17 cellular contexts compared by ENCODE assay signal in genomic region chr6:41724638-41725501, GRCh38. TPM values are rescaled to one million over a fixed set of nuclear protein-coding genes. Genes with fewer than 3 reads are reported as not detected.
DNase-seq lines count a peak whose midpoint lies in the region; ATAC-seq, FAIRE-seq and TF ChIP-seq lines count a peak whose summit lies in the region.
"Had no signal": no experiment of that assay in that cellular context is flagged by ENCODE, and none has a peak within 500 bp of the region (broad histone marks: within the 10 kb centered on the region; RNA-seq: fewer than 3 reads in every experiment).

No MANE protein-coding gene starts in this region.

- no peak overlapping the region for H2AFZ ChIP-seq in OCI-LY7 (ENCODE audit: low read length)

- peaks cover 98% of the 10 kb centered on the region for H3K4me1 ChIP-seq in OCI-LY7 (ENCODE audit: insufficient read depth, low read length, poor library complexity, severe bottlenecking)
- H3K4me1 ChIP-seq in kidney (ENCODE audit: control insufficient read depth in 1 of 2, insufficient read depth in 1 of 2, low read depth in 1 of 2, low read length in 2 of 2), result peaks cover 12 to 38% of the 10 kb centered on the region in 2 donors

- H3K27ac ChIP-seq in OCI-LY7 (ENCODE audit: low read depth, low read length, poor library complexity, severe bottlenecking), result peak overlapping the region; percentile 93
- peak overlapping the region; percentile 9 to 70 for H3K27ac ChIP-seq in kidney (ENCODE audit: low read depth in 2 of 2, low read length in 2 of 2)
- H3K27ac ChIP-seq: 22Rv1 had no signal

- H3K9me3 Mint-ChIP-seq in activated T-helper 1 cell treated with anti-CD3 and anti-CD28 coated beads, Interleukin-12 subunit alpha, Interleukin-12 subunit beta, Interleukin-2, Interleukin-4 antibody, amounts not matched to agents 30 ng/mL and 10 ng/mL and 1 ng/mL, durations not matched to agents 14 hours and 24 hours and 36 hours, result no peaks in the 10 kb centered on the region
- H3K9me3 Mint-ChIP-seq: activated naive CD8-positive, alpha-beta T cell treated with anti-CD3 and anti-CD28 coated beads, Interleukin-2, amount 10 ng/mL, durations not matched to agents 7 days and 5 days had no signal

- H3K9me3 ChIP-seq in OCI-LY7 (ENCODE audit: low read length), result no peaks in the 10 kb centered on the region
- no peaks in the 10 kb centered on the region for H3K9me3 ChIP-seq in kidney (ENCODE audit: control insufficient read depth in 1 of 2, low read length in 2 of 2)

- peaks cover 6% of the 10 kb centered on the region for H3K4me1 Mint-ChIP-seq in activated T-helper 1 cell treated with anti-CD3 and anti-CD28 coated beads, Interleukin-12 subunit alpha, Interleukin-12 subunit beta, Interleukin-2, Interleukin-4 antibody, amounts not matched to agents 30 ng/mL and 10 ng/mL and 1 ng/mL, durations not matched to agents 14 hours and 24 hours and 36 hours (ENCODE audit: low read depth)

- H4K20me1 ChIP-seq in OCI-LY7 (ENCODE audit: insufficient read depth, low read length), result peaks cover 4% of the 10 kb centered on the region; the same call in 1 of the 2 replicates

- no peak overlapping the region for H3K4me3 Mint-ChIP-seq in activated T-helper 1 cell treated with anti-CD3 and anti-CD28 coated beads, Interleukin-12 subunit alpha, Interleukin-12 subunit beta, Interleukin-2, Interleukin-4 antibody, amounts not matched to agents 30 ng/mL and 10 ng/mL and 1 ng/mL, durations not matched to agents 14 hours and 24 hours and 36 hours
- H3K4me3 Mint-ChIP-seq: activated naive CD8-positive, alpha-beta T cell treated with anti-CD3 and anti-CD28 coated beads, Interleukin-2, amount 10 ng/mL, durations not matched to agents 7 days and 5 days; T-helper 17 cell had no signal

- no peak overlapping the region for H3K9ac ChIP-seq in kidney (ENCODE audit: low read length in 2 of 2)

- CTCF ChIA-PET in OCI-LY7 (lab: Charles Lee; ENCODE audit: unreplicated experiment), result interaction anchor here (1.3 kb wide), 1 partner anchor 9 kb away, joined by 6 read pairs; no protein-coding TSS in a partner anchor

- H3K4me3 ChIP-seq in OCI-LY7 (ENCODE audit: low read depth, low read length, poor library complexity, severe bottlenecking), result peak overlapping the region; percentile 67
- no peak overlapping the region for H3K4me3 ChIP-seq in kidney (ENCODE audit: low read length in 2 of 2)

- H3K79me2 ChIP-seq in OCI-LY7 (ENCODE audit: insufficient read depth, low read depth, low read length), result peaks cover 89% of the 10 kb centered on the region

- DNase-seq in DMS153 (lab: John Stamatoyannopoulos, UW) (peak; percentile 10), DMS153 treated with DMSO at 0.1 percent for 48 hours (lab: John Stamatoyannopoulos, UW; ENCODE audit: unreplicated experiment) (no peak), OCI-LY7 (ENCODE audit: low spot score) (no peak), kidney (peak; percentile 47), superior temporal gyrus (ENCODE audit: extremely low spot score) (peak; percentile 9)
- DNase-seq in activated T-helper 1 cell treated with anti-CD3 and anti-CD28 coated beads, Interleukin-12 subunit alpha, Interleukin-12 subunit beta, Interleukin-2, Interleukin-4 antibody, amounts not matched to agents 30 ng/mL and 10 ng/mL and 1 ng/mL, durations not matched to agents 14 hours and 24 hours and 36 hours (ENCODE audit: low spot score), result no peak
- DNase-seq: activated CD8-positive, alpha-beta memory T cell treated with anti-CD3 and anti-CD28 coated beads for 24 hours; activated naive CD8-positive, alpha-beta T cell treated with anti-CD3 and anti-CD28 coated beads, Interleukin-2, amount 10 ng/mL, durations not matched to agents 7 days and 5 days; DMS 273 treated with DMSO at 0.1 percent for 48 hours; hypothalamus; NCI-H1436; stimulated activated CD8-positive, alpha-beta memory T cell treated with anti-CD3 and anti-CD28 coated beads, Interleukin-4, amount 100 ng/mL, for 48 hours; T-helper 17 cell had no signal

- no peaks in the 10 kb centered on the region for H3K36me3 Mint-ChIP-seq in activated T-helper 1 cell treated with anti-CD3 and anti-CD28 coated beads, Interleukin-12 subunit alpha, Interleukin-12 subunit beta, Interleukin-2, Interleukin-4 antibody, amounts not matched to agents 30 ng/mL and 10 ng/mL and 1 ng/mL, durations not matched to agents 14 hours and 24 hours and 36 hours (ENCODE audit: low read depth)
- H3K36me3 Mint-ChIP-seq: activated naive CD8-positive, alpha-beta T cell treated with anti-CD3 and anti-CD28 coated beads, Interleukin-2, amount 10 ng/mL, durations not matched to agents 7 days and 5 days had no signal

- H3K27me3 Mint-ChIP-seq in activated T-helper 1 cell treated with anti-CD3 and anti-CD28 coated beads, Interleukin-12 subunit alpha, Interleukin-12 subunit beta, Interleukin-2, Interleukin-4 antibody, amounts not matched to agents 30 ng/mL and 10 ng/mL and 1 ng/mL, durations not matched to agents 14 hours and 24 hours and 36 hours (ENCODE audit: insufficient read depth), result no peaks in the 10 kb centered on the region
- H3K27me3 Mint-ChIP-seq: activated naive CD8-positive, alpha-beta T cell treated with anti-CD3 and anti-CD28 coated beads, Interleukin-2, amount 10 ng/mL, durations not matched to agents 7 days and 5 days; T-helper 17 cell had no signal

- H3K36me3 ChIP-seq in OCI-LY7 (ENCODE audit: insufficient read depth, low read length) (no peaks in the 10 kb centered on the region), kidney (ENCODE audit: control insufficient read depth in 1 of 2, insufficient read depth in 2 of 2, low read length in 2 of 2) (no peaks in the 10 kb centered on the region)

- ATAC-seq in GM19395 (IDR thresholded peaks at IDR 0.05; ENCODE audit: unreplicated experiment) (no peak), GM21447 (IDR thresholded peaks at IDR 0.05; ENCODE audit: unreplicated experiment) (no peak)
- ATAC-seq: T-helper 17 cell had no signal

- peak; percentile 57 for TF ChIP-seq CTCF in OCI-LY7 (conservative IDR thresholded peaks at IDR 0.05; ENCODE audit: low read length)
- TF ChIP-seq CTCF in kidney (IDR thresholded peaks at IDR 0.05; ENCODE audit: borderline replicate concordance, extremely low read depth, insufficient read depth), result no peak

- H3K4me2 ChIP-seq in OCI-LY7 (ENCODE audit: low read length), result peak overlapping the region; percentile 90

- no TSS peak for BruUV-seq in OCI-LY7 (replicated peaks; lab: Mats Ljungman, UMichigan)

- POLR2A ChIA-PET in OCI-LY7 (lab: Charles Lee), result interaction anchor here (3.0 to 3.4 kb wide), 3 partner anchors 9 to 19 kb away, joined by 16 to 42 read pairs (median 31); no protein-coding TSS in a partner anchor

- no peaks in the 10 kb centered on the region for H3K9me2 ChIP-seq in OCI-LY7 (ENCODE audit: insufficient read depth, low read length)

- no peak overlapping the region for H3K27ac Mint-ChIP-seq in activated T-helper 1 cell treated with anti-CD3 and anti-CD28 coated beads, Interleukin-12 subunit alpha, Interleukin-12 subunit beta, Interleukin-2, Interleukin-4 antibody, amounts not matched to agents 30 ng/mL and 10 ng/mL and 1 ng/mL, durations not matched to agents 14 hours and 24 hours and 36 hours
- H3K27ac Mint-ChIP-seq: activated naive CD8-positive, alpha-beta T cell treated with anti-CD3 and anti-CD28 coated beads, Interleukin-2, amount 10 ng/mL, durations not matched to agents 7 days and 5 days; T-helper 17 cell had no signal

- intact Hi-C loops in OCI-LY7 (cut with micrococcal nuclease; ENCODE audit: unreplicated experiment), result loop anchor here (1.0 to 10.0 kb wide), 2 partner anchors 19 to 1020 kb away; partner anchors contain the start of gene TBCC
- intact Hi-C loops in kidney (cut with DNase I), result no loop called here
- intact Hi-C loops in activated T-helper 1 cell treated with anti-CD3 and anti-CD28 coated beads, Interleukin-12 subunit alpha, Interleukin-12 subunit beta, Interleukin-2, Interleukin-4 antibody, amounts not matched to agents 30 ng/mL and 10 ng/mL and 1 ng/mL, durations not matched to agents 14 hours and 24 hours and 36 hours (cut with micrococcal nuclease), result no loop called here

- no peak for FAIRE-seq in kidney (lab: Jason Lieb, UNC)

RNA-seq across cellular contexts. Expression of gene TFEB, which starts 10.5 kb away (rescaled TPM):
- 25.3 and 36.8 TPM in 2 replicates for total RNA-seq in OCI-LY7 (2014; rRNA removed; shearing (Covaris generic))
- total RNA-seq in OCI-LY7 (2022), result 48.6 and 60.0 TPM in 2 replicates
- total RNA-seq in kidney, result 50.7 TPM
- 51.0 TPM for polyA plus RNA-seq in kidney (ENCODE audit: insufficient read depth, low read depth, low replicate concordance)
- total RNA-seq in activated T-helper 1 cell treated with anti-CD3 and anti-CD28 coated beads, Interleukin-12 subunit alpha, Interleukin-12 subunit beta, Interleukin-2, Interleukin-4 antibody, amounts not matched to agents 30 ng/mL and 10 ng/mL and 1 ng/mL, durations not matched to agents 14 hours and 24 hours and 36 hours, result 15.6 and 17.2 TPM in 2 replicates

RNA-seq across cellular contexts. Expression of gene PGC, which starts 22.3 kb away (rescaled TPM):
- total RNA-seq in OCI-LY7 (2014; rRNA removed; shearing (Covaris generic)), result not detected in 2 replicates
- total RNA-seq in OCI-LY7 (2022) (not detected in 2 replicates), kidney (not detected)
- 0.39 TPM for polyA plus RNA-seq in kidney (ENCODE audit: insufficient read depth, low read depth, low replicate concordance)
- total RNA-seq in activated T-helper 1 cell treated with anti-CD3 and anti-CD28 coated beads, Interleukin-12 subunit alpha, Interleukin-12 subunit beta, Interleukin-2, Interleukin-4 antibody, amounts not matched to agents 30 ng/mL and 10 ng/mL and 1 ng/mL, durations not matched to agents 14 hours and 24 hours and 36 hours, result 0.60 TPM in 1 of 2 replicates, not detected in the other
- total RNA-seq: activated naive CD8-positive, alpha-beta T cell treated with anti-CD3 and anti-CD28 coated beads, Interleukin-2, amount 10 ng/mL, durations not matched to agents 7 days and 5 days; myocyte; T-helper 17 cell had no signal

RNA-seq across cellular contexts. Expression of gene FRS3, which starts 54.8 kb away (rescaled TPM):
- total RNA-seq in OCI-LY7 (2014; rRNA removed; shearing (Covaris generic)), result 5.6 and 8.2 TPM in 2 replicates
- total RNA-seq in OCI-LY7 (2022) (7.9 and 8.7 TPM in 2 replicates), kidney (7.0 TPM)
- 5.3 TPM for polyA plus RNA-seq in kidney (ENCODE audit: insufficient read depth, low read depth, low replicate concordance)
- total RNA-seq in activated T-helper 1 cell treated with anti-CD3 and anti-CD28 coated beads, Interleukin-12 subunit alpha, Interleukin-12 subunit beta, Interleukin-2, Interleukin-4 antibody, amounts not matched to agents 30 ng/mL and 10 ng/mL and 1 ng/mL, durations not matched to agents 14 hours and 24 hours and 36 hours, result 5.2 and 5.3 TPM in 2 replicates

RNA-seq across cellular contexts. Expression of gene PRICKLE4, which starts 55.7 kb away (rescaled TPM):
- total RNA-seq in OCI-LY7 (2014; rRNA removed; shearing (Covaris generic)), result 0.93 and 1.8 TPM in 2 replicates
- total RNA-seq in OCI-LY7 (2022) (1.2 and 2.6 TPM in 2 replicates), kidney (6.5 TPM)
- polyA plus RNA-seq in kidney (ENCODE audit: insufficient read depth, low read depth, low replicate concordance), result 1.4 TPM
- total RNA-seq in activated T-helper 1 cell treated with anti-CD3 and anti-CD28 coated beads, Interleukin-12 subunit alpha, Interleukin-12 subunit beta, Interleukin-2, Interleukin-4 antibody, amounts not matched to agents 30 ng/mL and 10 ng/mL and 1 ng/mL, durations not matched to agents 14 hours and 24 hours and 36 hours, result not detected in 2 replicates
- total RNA-seq: activated naive CD8-positive, alpha-beta T cell treated with anti-CD3 and anti-CD28 coated beads, Interleukin-2, amount 10 ng/mL, durations not matched to agents 7 days and 5 days; T-helper 17 cell had no signal

Comparison
In these comparisons a context has a peak if more than half of its experiments do, and no peak if none do; other contexts are left out.
1. DNase-seq: peak in DMS153 (single experiment), kidney (single experiment) and superior temporal gyrus (single experiment); none in DMS153 treated with DMSO at 0.1 percent for 48 hours (single experiment), OCI-LY7 (single experiment) and activated T-helper 1 cell treated with anti-CD3 and anti-CD28 coated beads, Interleukin-12 subunit alpha, Interleukin-12 subunit beta, Interleukin-2, Interleukin-4 antibody, amounts not matched to agents 30 ng/mL and 10 ng/mL and 1 ng/mL, durations not matched to agents 14 hours and 24 hours and 36 hours (single experiment).